8 cellular contexts compared by ENCODE assay signal in the genomic region with DNA sequence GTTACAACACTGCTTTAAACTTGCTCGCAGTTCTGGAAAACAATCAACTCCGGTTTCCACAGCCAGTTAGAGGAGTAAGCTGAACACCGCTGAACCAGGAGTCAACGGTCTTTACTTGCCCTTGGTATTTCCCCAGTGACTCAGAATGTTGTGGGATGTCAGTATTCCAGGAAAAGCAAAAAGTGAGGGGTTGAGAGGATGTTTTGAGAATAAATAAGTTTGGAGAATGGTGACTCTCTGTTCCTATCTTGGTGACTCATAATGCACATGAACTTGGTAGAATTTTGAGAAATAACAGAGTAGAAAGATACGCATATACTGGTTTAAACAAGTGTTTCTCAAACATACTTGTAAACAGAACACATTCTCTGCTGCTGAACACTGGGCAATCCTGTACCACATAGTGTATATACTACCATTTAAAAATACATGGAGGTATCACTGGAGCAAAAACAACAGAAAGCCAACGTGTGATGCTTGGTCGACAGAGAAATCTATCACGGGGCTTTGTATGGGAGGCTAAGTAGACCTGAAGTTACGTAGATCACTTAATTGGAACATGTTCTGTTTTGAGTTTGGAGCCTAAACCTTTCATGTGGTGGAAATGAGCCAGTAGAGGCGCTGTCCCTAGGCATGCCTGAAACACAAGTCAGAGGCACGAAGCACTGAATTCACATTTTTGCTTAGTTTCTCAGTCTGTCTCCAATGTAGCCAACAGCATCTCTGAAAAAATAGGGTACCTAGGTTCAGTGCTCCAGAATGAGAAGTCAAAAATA.
A peak's percentile ranks its signal among the peaks of the same experiment; 100 is the strongest.
DNase-seq lines count a peak whose midpoint lies in the region; ATAC-seq, FAIRE-seq and TF ChIP-seq lines count a peak whose summit lies in the region.

No MANE protein-coding gene starts in this region.

- no peaks in the 10 kb centered on the region for H3K9me1 ChIP-seq in keratinocyte (ENCODE audit: control insufficient read depth, extremely low read depth, insufficient read depth, low read length)

- TF ChIP-seq CTCF in astrocyte of the cerebellum (IDR thresholded peaks at IDR 0.05; ENCODE audit: low read depth, low read length, missing control alignments) (peak; percentile 55), keratinocyte (optimal IDR thresholded peaks at IDR 0.05 in 1 of 3, IDR thresholded peaks at IDR 0.05 in 1 of 3, conservative IDR thresholded peaks at IDR 0.05 in 1 of 3; ENCODE audit: extremely low read depth in 1 of 3, insufficient read depth in 2 of 3, low read length in 3 of 3) (peak; percentile 65 to 76 (median 76)), transverse colon (IDR thresholded peaks at IDR 0.05) (no peak)

- peak overlapping the region; percentile 61 for H3K27ac Mint-ChIP-seq in activated naive CD8-positive, alpha-beta T cell treated with anti-CD3 and anti-CD28 coated beads for 36 hours
- no peak overlapping the region for H3K27ac Mint-ChIP-seq in activated naive CD8-positive, alpha-beta T cell treated with anti-CD3 and anti-CD28 coated beads, Interleukin-2, amount 50 U/mL, for 24 hours

- intact Hi-C loops in transverse colon (cut with DNase I; ENCODE audit: low total_unique reads): loop anchor here (10.0 kb wide), 1 partner anchor 354 kb away; no protein-coding TSS in a partner anchor

- in situ Hi-C loops in astrocyte of the cerebellum (cut with HindIII; ENCODE audit: low sequenced_read_pairs): no loop called here
- in situ Hi-C loops in transverse colon (cut with MboI; ENCODE audit: low pct_ligation_motif_present in 1 of 4, low pct_unique_long_range_greater_than_20kb in 1 of 4, low sequenced_read_pairs in 3 of 4): no loop called here

- H3K4me1 Mint-ChIP-seq in activated naive CD8-positive, alpha-beta T cell treated with anti-CD3 and anti-CD28 coated beads for 36 hours: peaks cover 23% of the 10 kb centered on the region
- H3K4me1 Mint-ChIP-seq in activated naive CD8-positive, alpha-beta T cell treated with anti-CD3 and anti-CD28 coated beads, Interleukin-2, amount 50 U/mL, for 24 hours: peaks cover 19% of the 10 kb centered on the region

- no peaks in the 10 kb centered on the region for H3K9me3 ChIP-seq in keratinocyte (ENCODE audit: control insufficient read depth, low read depth, low read length)
- no peaks in the 10 kb centered on the region for H3K9me3 ChIP-seq in transverse colon

- dilution Hi-C loops in keratinocyte (cut with MboI; ENCODE audit: extremely low pct_ligation_motif_present, low sequenced_read_pairs): no loop called here

- H3K79me2 ChIP-seq in keratinocyte (ENCODE audit: control insufficient read depth, insufficient read depth, low read length): no peaks in the 10 kb centered on the region

- H3K9me3 Mint-ChIP-seq in activated naive CD8-positive, alpha-beta T cell treated with anti-CD3 and anti-CD28 coated beads for 36 hours: peaks cover 8% of the 10 kb centered on the region
- no peaks in the 10 kb centered on the region for H3K9me3 Mint-ChIP-seq in activated naive CD8-positive, alpha-beta T cell treated with anti-CD3 and anti-CD28 coated beads, Interleukin-2, amount 50 U/mL, for 24 hours

- H3K4me1 ChIP-seq in keratinocyte (ENCODE audit: control insufficient read depth, extremely low read depth, insufficient read depth, low read length) (peaks cover 31% of the 10 kb centered on the region), transverse colon (no peaks in the 10 kb centered on the region)

- no peak for ATAC-seq in activated naive CD8-positive, alpha-beta T cell treated with anti-CD3 and anti-CD28 coated beads, Interleukin-2, amount 50 U/mL, for 24 hours
- no peak for ATAC-seq in HG02588 (IDR thresholded peaks at IDR 0.05; ENCODE audit: unreplicated experiment)

- no peak for TF ChIP-seq POLR2A in transverse colon (IDR thresholded peaks at IDR 0.05)

- H3K27me3 Mint-ChIP-seq in activated naive CD8-positive, alpha-beta T cell treated with anti-CD3 and anti-CD28 coated beads for 36 hours: peaks cover 17% of the 10 kb centered on the region
- H3K27me3 Mint-ChIP-seq in activated naive CD8-positive, alpha-beta T cell treated with anti-CD3 and anti-CD28 coated beads, Interleukin-2, amount 50 U/mL, for 24 hours: peaks cover 7% of the 10 kb centered on the region

- H3K4me3 Mint-ChIP-seq in activated naive CD8-positive, alpha-beta T cell treated with anti-CD3 and anti-CD28 coated beads for 36 hours: no peak overlapping the region
- H3K4me3 Mint-ChIP-seq in activated naive CD8-positive, alpha-beta T cell treated with anti-CD3 and anti-CD28 coated beads, Interleukin-2, amount 50 U/mL, for 24 hours: no peak overlapping the region

- H4K20me1 ChIP-seq in keratinocyte (ENCODE audit: control insufficient read depth, extremely low read depth, insufficient read depth, low read length): no peaks in the 10 kb centered on the region

- H3K9ac ChIP-seq in keratinocyte (ENCODE audit: control insufficient read depth, extremely low read depth, insufficient read depth, low read length): peak overlapping the region; percentile 56

- H3K36me3 ChIP-seq in keratinocyte (ENCODE audit: control insufficient read depth in 2 of 2, extremely low read depth in 1 of 2, insufficient read depth in 2 of 2, low read length in 2 of 2) (no peaks in the 10 kb centered on the region), transverse colon (no peaks in the 10 kb centered on the region)

- WGBS in transverse colon (ENCODE audit: low coverage in 1 of 2), 2 donors: 71 to 74% methylated on average over 5 to 11 of the region's 11 CpGs

- no peak for DNase-seq in activated naive CD8-positive, alpha-beta T cell treated with anti-CD3 and anti-CD28 coated beads for 36 hours
- no peak for DNase-seq in activated naive CD8-positive, alpha-beta T cell treated with anti-CD3 and anti-CD28 coated beads, Interleukin-2, amount 50 U/mL, for 24 hours
- DNase-seq in astrocyte of the cerebellum (ENCODE audit: low read depth): peak; percentile 96
- peak; percentile 66 for DNase-seq in keratinocyte (ENCODE audit: low read depth, low spot score)
- no peak for DNase-seq in transverse colon
- no peak for DNase-seq in NCI-H748 treated with DMSO at 0.1 percent for 48 hours (lab: John Stamatoyannopoulos, UW)
- no peak for DNase-seq in NCI-H146 (lab: John Stamatoyannopoulos, UW)

- TF ChIP-seq EP300 in transverse colon (IDR thresholded peaks at IDR 0.05; ENCODE audit: low read depth): no peak

- H2AFZ ChIP-seq in keratinocyte (ENCODE audit: control insufficient read depth, low read length): peak overlapping the region; percentile 7

- FAIRE-seq in keratinocyte (lab: Jason Lieb, UNC): peak; percentile 93

- peaks cover 8% of the 10 kb centered on the region for H3K36me3 Mint-ChIP-seq in activated naive CD8-positive, alpha-beta T cell treated with anti-CD3 and anti-CD28 coated beads for 36 hours
- H3K36me3 Mint-ChIP-seq in activated naive CD8-positive, alpha-beta T cell treated with anti-CD3 and anti-CD28 coated beads, Interleukin-2, amount 50 U/mL, for 24 hours (ENCODE audit: low read depth): no peaks in the 10 kb centered on the region

- H3K27me3 ChIP-seq in keratinocyte (ENCODE audit: control insufficient read depth, extremely low read depth, insufficient read depth, low read length) (no peaks in the 10 kb centered on the region), transverse colon (no peaks in the 10 kb centered on the region)

- H3K27ac ChIP-seq in keratinocyte (ENCODE audit: control insufficient read depth, insufficient read depth, low read length) (peak overlapping the region; percentile 89), transverse colon (peak overlapping the region; percentile 19 to 58 (median 42))

- peak overlapping the region; percentile 66 for H3K4me2 ChIP-seq in keratinocyte (ENCODE audit: control insufficient read depth, extremely low read depth, insufficient read depth, low read depth, low read length)

- H3K4me3 ChIP-seq in astrocyte of the cerebellum (ENCODE audit: low read depth, low read length): no peak overlapping the region
- peak overlapping the region in 1 of 3 experiments; percentile 49 for H3K4me3 ChIP-seq in keratinocyte (ENCODE audit: control insufficient read depth in 2 of 3, extremely low read depth in 1 of 3, insufficient read depth in 2 of 3, low read depth in 1 of 3, low read length in 3 of 3)
- H3K4me3 ChIP-seq in transverse colon: no peak overlapping the region

Comparison
In these comparisons a context has a peak if more than half of its experiments do, and no peak if none do; other contexts are left out.
1. DNase-seq: peak in astrocyte of the cerebellum (single experiment) and keratinocyte (single experiment); none in activated naive CD8-positive, alpha-beta T cell treated with anti-CD3 and anti-CD28 coated beads for 36 hours (single experiment), activated naive CD8-positive, alpha-beta T cell treated with anti-CD3 and anti-CD28 coated beads, Interleukin-2, amount 50 U/mL, for 24 hours (single experiment), transverse colon (single experiment), NCI-H748 treated with DMSO at 0.1 percent for 48 hours (single experiment) and NCI-H146 (single experiment).
2. CTCF ChIP-seq: peak in astrocyte of the cerebellum (single experiment) and keratinocyte (3 of 3); none in transverse colon (0 of 5).